Comparison of ENCODE assay signal across 17 cellular contexts in genomic region chr5:173412566-173412965, GRCh38.
DNase-seq lines count a peak whose midpoint lies in the region; ATAC-seq lines count a peak whose summit lies in the region.
"Had no signal": no experiment of that assay in that cellular context is flagged by ENCODE, and none has a peak within 500 bp of the region (broad histone marks: within the 10 kb centered on the region; RNA-seq: fewer than 3 reads in every experiment).

No MANE protein-coding gene starts in this region.

- no peak overlapping the region for H3K27ac Mint-ChIP-seq in natural killer cell treated with Interleukin-12 subunit alpha and Interleukin-12 subunit beta and Interleukin-15 and Interleukin-18, amount 100 ng/mL, for 72 hours
- H3K27ac Mint-ChIP-seq: activated CD4-positive, alpha-beta T cell treated with anti-CD3 and anti-CD28 coated beads, Interleukin-2, amount 10 ng/mL, durations not matched to agents 7 days and 5 days; activated naive CD8-positive, alpha-beta T cell had no signal

- peaks cover 8 to 16% of the 10 kb centered on the region in 2 donors for H3K27me3 Mint-ChIP-seq in natural killer cell treated with Interleukin-12 subunit alpha and Interleukin-12 subunit beta and Interleukin-15 and Interleukin-18, amount 100 ng/mL, for 72 hours

- no peak overlapping the region for H3K4me3 Mint-ChIP-seq in natural killer cell treated with Interleukin-12 subunit alpha and Interleukin-12 subunit beta and Interleukin-15 and Interleukin-18, amount 100 ng/mL, for 72 hours
- H3K4me3 Mint-ChIP-seq: activated CD4-positive, alpha-beta T cell treated with anti-CD3 and anti-CD28 coated beads, Interleukin-2, amount 10 ng/mL, durations not matched to agents 7 days and 5 days; activated naive CD8-positive, alpha-beta T cell had no signal

- peak; percentile 80 for DNase-seq in AG08396 (ENCODE audit: low spot score)
- peak; percentile 83 for DNase-seq in M059J (ENCODE audit: low read depth)
- peak; percentile 46 for DNase-seq in fibroblast of gingiva (ENCODE audit: low read depth)
- peak; percentile 51 for DNase-seq in myocyte (ENCODE audit: low read depth)
- DNase-seq in T1000 (lab: John Stamatoyannopoulos, UW), result no peak
- no peak for DNase-seq in natural killer cell treated with Interleukin-12 subunit alpha and Interleukin-12 subunit beta and Interleukin-15 and Interleukin-18, amount 100 ng/mL, for 72 hours (ENCODE audit: low spot score)
- DNase-seq: activated CD4-positive, alpha-beta T cell treated with anti-CD3 and anti-CD28 coated beads, Interleukin-2, amount 10 ng/mL, durations not matched to agents 7 days and 5 days; Caco-2; central memory CD4-positive, alpha-beta T cell; mucosa of descending colon; NCI-H146; NCI-H345; ovary; stimulated activated naive CD4-positive, alpha-beta T cell treated with Interleukin-2 at 50 U/mL for 16 hours had no signal

- no peak for ATAC-seq in HG03469 (IDR thresholded peaks at IDR 0.05; ENCODE audit: unreplicated experiment)
- no peak for ATAC-seq in natural killer cell treated with Interleukin-12 subunit alpha and Interleukin-12 subunit beta and Interleukin-15 and Interleukin-18, amount 100 ng/mL, for 72 hours
- ATAC-seq in HG03139 (IDR thresholded peaks at IDR 0.05; ENCODE audit: unreplicated experiment), result no peak
- ATAC-seq: mucosa of descending colon had no signal

- no peaks in the 10 kb centered on the region for H3K4me1 Mint-ChIP-seq in natural killer cell treated with Interleukin-12 subunit alpha and Interleukin-12 subunit beta and Interleukin-15 and Interleukin-18, amount 100 ng/mL, for 72 hours (ENCODE audit: low read depth in 2 of 2)
- H3K4me1 Mint-ChIP-seq: activated CD4-positive, alpha-beta T cell treated with anti-CD3 and anti-CD28 coated beads, Interleukin-2, amount 10 ng/mL, durations not matched to agents 7 days and 5 days had no signal

- H3K9me3 Mint-ChIP-seq in natural killer cell treated with Interleukin-12 subunit alpha and Interleukin-12 subunit beta and Interleukin-15 and Interleukin-18, amount 100 ng/mL, for 72 hours, result peaks cover 2% of the 10 kb centered on the region
- H3K9me3 Mint-ChIP-seq: activated CD4-positive, alpha-beta T cell treated with anti-CD3 and anti-CD28 coated beads, Interleukin-2, amount 10 ng/mL, durations not matched to agents 7 days and 5 days had no signal

- H3K36me3 Mint-ChIP-seq in natural killer cell treated with Interleukin-12 subunit alpha and Interleukin-12 subunit beta and Interleukin-15 and Interleukin-18, amount 100 ng/mL, for 72 hours, result no peaks in the 10 kb centered on the region
- H3K36me3 Mint-ChIP-seq: activated naive CD8-positive, alpha-beta T cell had no signal

Comparison
In these comparisons a context has a peak if more than half of its experiments do, and no peak if none do; other contexts are left out.
1. DNase-seq: peak in AG08396 (single experiment), M059J (single experiment), fibroblast of gingiva (single experiment) and myocyte (single experiment); none in T1000 (single experiment) and natural killer cell treated with Interleukin-12 subunit alpha and Interleukin-12 subunit beta and Interleukin-15 and Interleukin-18, amount 100 ng/mL, for 72 hours (single experiment).